In genomic region chr20:2840967-2841531, GRCh38 we compare ENCODE assay signal across 9 cellular contexts. TPM values are rescaled to one million over a fixed set of nuclear protein-coding genes. Genes with fewer than 3 reads are reported as not detected.
A peak's percentile ranks its signal among the peaks of the same experiment; 100 is the strongest.
DNase-seq lines count a peak whose midpoint lies in the region; ATAC-seq, FAIRE-seq and TF ChIP-seq lines count a peak whose summit lies in the region.
"Had no signal": no experiment of that assay in that cellular context is flagged by ENCODE, and none has a peak within 500 bp of the region (broad histone marks: within the 10 kb centered on the region; RNA-seq: fewer than 3 reads in every experiment).

No MANE protein-coding gene starts in this region.

- peaks cover 2% of the 10 kb centered on the region for H3K9me1 ChIP-seq in keratinocyte (ENCODE audit: control insufficient read depth, extremely low read depth, insufficient read depth, low read length)

- H3K27me3 ChIP-seq in Caco-2 (replicated peaks; ENCODE audit: control insufficient read depth, insufficient read depth, low read length) (no peaks in the 10 kb centered on the region), SU-DHL-6 (ENCODE audit: low read length) (no peaks in the 10 kb centered on the region), keratinocyte (ENCODE audit: control insufficient read depth, extremely low read depth, insufficient read depth, low read length) (no peaks in the 10 kb centered on the region), spleen (replicated peaks in 1 of 7) (no peaks in the 10 kb centered on the region)

- peaks cover 3% of the 10 kb centered on the region; the same call in 1 of the 2 replicates for H3K36me3 ChIP-seq in Caco-2 (ENCODE audit: control insufficient read depth, insufficient read depth, low read length)
- H3K36me3 ChIP-seq in SU-DHL-6 (ENCODE audit: low read length), result no peaks in the 10 kb centered on the region
- H3K36me3 ChIP-seq in keratinocyte (ENCODE audit: control insufficient read depth in 2 of 2, extremely low read depth in 1 of 2, insufficient read depth in 2 of 2, low read length in 2 of 2), result no peaks in the 10 kb centered on the region
- peaks cover 0 to 36% (median 3%) of the 10 kb centered on the region in 6 donors for H3K36me3 ChIP-seq in spleen

- intact Hi-C loops in Caco-2 (cut with micrococcal nuclease; ENCODE audit: unreplicated experiment), result loop anchor here (1.0 kb wide), 1 partner anchor 32 kb away; the partner anchor contains the start of gene PTPRA
- intact Hi-C loops in spleen (cut with DNase I; ENCODE audit: low total_unique reads), result no loop called here

- H3K4me2 ChIP-seq in SU-DHL-6 (ENCODE audit: low read depth, low read length, poor library complexity, severe bottlenecking), result peak overlapping the region; percentile 72
- peak overlapping the region; percentile 87 for H3K4me2 ChIP-seq in keratinocyte (ENCODE audit: control insufficient read depth, extremely low read depth, insufficient read depth, low read depth, low read length)

- H3K9me3 Mint-ChIP-seq in Caco-2 (ENCODE audit: unreplicated experiment), result no peaks in the 10 kb centered on the region
- no peaks in the 10 kb centered on the region for H3K9me3 Mint-ChIP-seq in central memory CD8-positive, alpha-beta T cell

- H3K4me1 ChIP-seq in Caco-2 (peaks cover 8% of the 10 kb centered on the region; the same call in 1 of the 2 replicates), keratinocyte (ENCODE audit: control insufficient read depth, extremely low read depth, insufficient read depth, low read length) (peaks cover 6% of the 10 kb centered on the region), spleen (peaks cover 8 to 45% (median 32%) of the 10 kb centered on the region in 6 donors)

- H3F3A ChIP-seq in SU-DHL-6 (ENCODE audit: insufficient read depth), result no peaks in the 10 kb centered on the region

- DNase-seq in Caco-2, result peak; percentile 75 to 77
- DNase-seq in central memory CD8-positive, alpha-beta T cell (ENCODE audit: low spot score in 2 of 2), result no peak
- no peak for DNase-seq in keratinocyte (ENCODE audit: low read depth, low spot score)
- peak; percentile 90 for DNase-seq in spleen

- peak overlapping the region; percentile 56 for H3K27ac Mint-ChIP-seq in Caco-2 (ENCODE audit: unreplicated experiment)
- no peak overlapping the region for H3K27ac Mint-ChIP-seq in central memory CD8-positive, alpha-beta T cell (ENCODE audit: low read depth)

- POLR2A ChIA-PET in Caco-2 (lab: Charles Lee), result interaction anchor here (0.6 kb wide), 2 partner anchors 19 to 315 kb away, joined by 3 to 4 read pairs; no protein-coding TSS in a partner anchor

- no peak for TF ChIP-seq CTCF in Caco-2 (IDR thresholded peaks at IDR 0.05; ENCODE audit: insufficient read depth in 1 of 2, low read depth in 1 of 2, low read length in 1 of 2, severe bottlenecking in 1 of 2, unreplicated experiment in 1 of 2)
- no peak for TF ChIP-seq CTCF in SU-DHL-6 (IDR thresholded peaks at IDR 0.05; ENCODE audit: insufficient read depth, low read length, poor library complexity, severe bottlenecking)
- TF ChIP-seq CTCF in keratinocyte (optimal IDR thresholded peaks at IDR 0.05 in 1 of 3, IDR thresholded peaks at IDR 0.05 in 1 of 3, conservative IDR thresholded peaks at IDR 0.05 in 1 of 3; ENCODE audit: extremely low read depth in 1 of 3, insufficient read depth in 2 of 3, low read length in 3 of 3), result no peak
- TF ChIP-seq CTCF in spleen (IDR thresholded peaks at IDR 0.05 in 8 of 11, conservative IDR thresholded peaks at IDR 0.05 in 3 of 11), result no peak

- H3K79me2 ChIP-seq in SU-DHL-6 (ENCODE audit: insufficient read depth, low read length) (peaks cover 4% of the 10 kb centered on the region; the same call in 1 of the 2 replicates), keratinocyte (ENCODE audit: control insufficient read depth, insufficient read depth, low read length) (no peaks in the 10 kb centered on the region)

- BruUV-seq in Caco-2 (replicated peaks; lab: Mats Ljungman, UMichigan), result TSS peak; percentile 81

- H4K20me1 ChIP-seq in SU-DHL-6 (ENCODE audit: low read depth, low read length) (no peaks in the 10 kb centered on the region), keratinocyte (ENCODE audit: control insufficient read depth, extremely low read depth, insufficient read depth, low read length) (no peaks in the 10 kb centered on the region)

- H2AFZ ChIP-seq in SU-DHL-6 (ENCODE audit: low read depth, low read length, severe bottlenecking) (peak overlapping the region; percentile 65), keratinocyte (ENCODE audit: control insufficient read depth, low read length) (peak overlapping the region; percentile 97)

- H3K9me2 ChIP-seq in SU-DHL-6 (replicated peaks; ENCODE audit: insufficient read depth, low read length), result no peaks in the 10 kb centered on the region

- no peaks in the 10 kb centered on the region for H3K9me3 ChIP-seq in Caco-2
- no peaks in the 10 kb centered on the region for H3K9me3 ChIP-seq in SU-DHL-6 (ENCODE audit: insufficient read depth, low read length)
- no peaks in the 10 kb centered on the region for H3K9me3 ChIP-seq in keratinocyte (ENCODE audit: control insufficient read depth, low read depth, low read length)
- H3K9me3 ChIP-seq in spleen, result no peaks in the 10 kb centered on the region

- dilution Hi-C loops in keratinocyte (cut with MboI; ENCODE audit: extremely low pct_ligation_motif_present, low sequenced_read_pairs), result no loop called here

- H3K9ac ChIP-seq in SU-DHL-6 (ENCODE audit: low read length) (peak overlapping the region; percentile 64), keratinocyte (ENCODE audit: control insufficient read depth, extremely low read depth, insufficient read depth, low read length) (peak overlapping the region; percentile 81)

- no peak for TF ChIP-seq POLR2A in spleen (IDR thresholded peaks at IDR 0.05)

- 8 to 12% (median 9%) methylated on average over 22 to 33 of the region's 33 CpGs for WGBS in spleen, 5 donors

- peaks cover 24% of the 10 kb centered on the region for H3K36me3 Mint-ChIP-seq in Caco-2 (ENCODE audit: insufficient read depth, unreplicated experiment)
- H3K36me3 Mint-ChIP-seq in central memory CD8-positive, alpha-beta T cell (ENCODE audit: insufficient read depth), result peaks cover 13% of the 10 kb centered on the region

- peaks cover 7% of the 10 kb centered on the region for H3K4me1 Mint-ChIP-seq in Caco-2 (ENCODE audit: low read depth, unreplicated experiment)
- H3K4me1 Mint-ChIP-seq in central memory CD8-positive, alpha-beta T cell, result peaks cover 29% of the 10 kb centered on the region

- peak overlapping the region; percentile 89 for H3K4me3 Mint-ChIP-seq in Caco-2 (ENCODE audit: unreplicated experiment)
- peak overlapping the region; percentile 83 for H3K4me3 Mint-ChIP-seq in central memory CD8-positive, alpha-beta T cell

- ATAC-seq in GM19351 (IDR thresholded peaks at IDR 0.05; ENCODE audit: unreplicated experiment) (peak; percentile 27), HG03378 (IDR thresholded peaks at IDR 0.05; ENCODE audit: unreplicated experiment) (peak; percentile 28), GM21367 (IDR thresholded peaks at IDR 0.05; ENCODE audit: unreplicated experiment) (no peak)
- peak; percentile 31 for ATAC-seq in central memory CD8-positive, alpha-beta T cell (replicated peaks; ENCODE audit: extremely low read depth, poor library complexity, severe bottlenecking)

- H3K27me3 Mint-ChIP-seq in Caco-2 (ENCODE audit: insufficient read depth, unreplicated experiment), result no peaks in the 10 kb centered on the region
- H3K27me3 Mint-ChIP-seq in central memory CD8-positive, alpha-beta T cell, result no peaks in the 10 kb centered on the region

- no peak for FAIRE-seq in keratinocyte (lab: Jason Lieb, UNC)

- H3K4me3 ChIP-seq in Caco-2 (ENCODE audit: low read depth, low read length) (peak overlapping the region; percentile 91), SU-DHL-6 (ENCODE audit: insufficient read depth, low read length, poor library complexity, severe bottlenecking) (peak overlapping the region; percentile 74), keratinocyte (ENCODE audit: control insufficient read depth in 2 of 3, extremely low read depth in 1 of 3, insufficient read depth in 2 of 3, low read depth in 1 of 3, low read length in 3 of 3) (peak overlapping the region; percentile 74 to 85 (median 75)), spleen (peak overlapping the region; percentile 73 to 98 (median 96))

- H3K27ac ChIP-seq in SU-DHL-6 (ENCODE audit: low read depth, low read length) (no peak overlapping the region), keratinocyte (ENCODE audit: control insufficient read depth, insufficient read depth, low read length) (peak overlapping the region; percentile 17), spleen (peak overlapping the region; percentile 89 to 97 (median 96))

- CTCF ChIA-PET in Caco-2 (lab: Charles Lee), result interaction anchor here (1.2 kb wide), 1 partner anchor 11 kb away, joined by 3 read pairs; no protein-coding TSS in a partner anchor

RNA-seq across cellular contexts. Expression of gene VPS16, which starts 0.5 kb away (rescaled TPM):
- total RNA-seq in Caco-2 (2022), result 41.3 and 46.6 TPM in 2 replicates
- polyA plus RNA-seq in keratinocyte, result 22.7 to 28.7 TPM (median 25.2 TPM) in 3 replicates
- 10.4 TPM for polyA plus RNA-seq in keratinocyte (2011; ENCODE audit: low read depth)
- 14.5 and 16.8 TPM in 2 replicates for polyA plus RNA-seq in keratinocyte (2011; cell fraction: cytosol; rRNA removed)
- 69.6 and 76.6 TPM in 2 replicates for polyA plus RNA-seq in keratinocyte (2011; cell fraction: nucleus; rRNA removed)
- 21.5 and 24.3 TPM in 2 replicates for polyA plus RNA-seq in keratinocyte (2012; ENCODE audit: low replicate concordance)
- 30.2 to 36.5 TPM (median 34.4 TPM) in 3 replicates for polyA minus RNA-seq in keratinocyte
- 29.0 TPM for polyA minus RNA-seq in keratinocyte (2011; cell fraction: cytosol; rRNA and poly(A)+ RNA removed)
- polyA minus RNA-seq in keratinocyte (2011; cell fraction: nucleus; rRNA and poly(A)+ RNA removed), result 18.7 and 20.7 TPM in 2 replicates
- 10 to 100 TPM; 32.0 to 51.3 (median 41.4) TPM for total RNA-seq in spleen
- 100 to 1,000 TPM in 1 of 3 donors, 10 to 100 TPM in 2; 44.5 to 104 (median 66.4) TPM for polyA plus RNA-seq in spleen

RNA-seq across cellular contexts. Expression of gene PCED1A, which starts 0.6 kb away (rescaled TPM):
- 43.9 and 44.7 TPM in 2 replicates for total RNA-seq in Caco-2 (2022)
- 4.7 to 9.9 TPM (median 5.6 TPM) in 3 replicates for polyA plus RNA-seq in keratinocyte
- 4.5 TPM for polyA plus RNA-seq in keratinocyte (2011; ENCODE audit: low read depth)
- 1.8 and 3.5 TPM in 2 replicates for polyA plus RNA-seq in keratinocyte (2011; cell fraction: cytosol; rRNA removed)
- 27.9 and 29.9 TPM in 2 replicates for polyA plus RNA-seq in keratinocyte (2011; cell fraction: nucleus; rRNA removed)
- 5.7 and 8.8 TPM in 2 replicates for polyA plus RNA-seq in keratinocyte (2012; ENCODE audit: low replicate concordance)
- polyA minus RNA-seq in keratinocyte, result 1.6 to 4.3 TPM (median 3.1 TPM) in 3 replicates
- 6.1 TPM for polyA minus RNA-seq in keratinocyte (2011; cell fraction: cytosol; rRNA and poly(A)+ RNA removed)
- polyA minus RNA-seq in keratinocyte (2011; cell fraction: nucleus; rRNA and poly(A)+ RNA removed), result 5.9 and 6.2 TPM in 2 replicates
- total RNA-seq in spleen, result 10 to 100 TPM; 38.2 to 57.5 (median 51.7) TPM
- polyA plus RNA-seq in spleen, result 100 to 1,000 TPM in 2 of 3 donors, 10 to 100 TPM in 1; 66.7 to 165 (median 137) TPM

RNA-seq across cellular contexts. Expression of gene TMEM239, which starts 24.9 kb away (rescaled TPM):
- not detected in 2 replicates for total RNA-seq in Caco-2 (2022)
- polyA plus RNA-seq in keratinocyte, result not detected in 3 replicates
- not detected for polyA plus RNA-seq in keratinocyte (2011; ENCODE audit: low read depth)
- polyA plus RNA-seq in keratinocyte (2011; cell fraction: cytosol; rRNA removed), result not detected in 2 replicates
- not detected in 2 replicates for polyA plus RNA-seq in keratinocyte (2011; cell fraction: nucleus; rRNA removed)
- polyA plus RNA-seq in keratinocyte (2012; ENCODE audit: low replicate concordance), result not detected in 2 replicates
- not detected in 3 replicates for polyA minus RNA-seq in keratinocyte
- polyA minus RNA-seq in keratinocyte (2011; cell fraction: cytosol; rRNA and poly(A)+ RNA removed), result not detected
- not detected in 2 replicates for polyA minus RNA-seq in keratinocyte (2011; cell fraction: nucleus; rRNA and poly(A)+ RNA removed)
- not detected for total RNA-seq in spleen
- not detected for polyA plus RNA-seq in spleen
- polyA plus RNA-seq: adipose tissue had no signal

RNA-seq across cellular contexts. Expression of gene C20orf141, which starts 26.3 kb away (rescaled TPM):
- not detected in 2 replicates for total RNA-seq in Caco-2 (2022)
- polyA plus RNA-seq in keratinocyte, result not detected in 3 replicates
- polyA plus RNA-seq in keratinocyte (2011; ENCODE audit: low read depth), result not detected
- polyA plus RNA-seq in keratinocyte (2011; cell fraction: cytosol; rRNA removed), result not detected in 2 replicates
- polyA plus RNA-seq in keratinocyte (2011; cell fraction: nucleus; rRNA removed), result not detected in 2 replicates
- polyA plus RNA-seq in keratinocyte (2012; ENCODE audit: low replicate concordance), result not detected in 2 replicates
- not detected in 3 replicates for polyA minus RNA-seq in keratinocyte
- not detected for polyA minus RNA-seq in keratinocyte (2011; cell fraction: cytosol; rRNA and poly(A)+ RNA removed)
- not detected in 2 replicates for polyA minus RNA-seq in keratinocyte (2011; cell fraction: nucleus; rRNA and poly(A)+ RNA removed)
- not detected for total RNA-seq in spleen
- not detected for polyA plus RNA-seq in spleen

RNA-seq across cellular contexts. Expression of gene PTPRA, which starts 32.2 kb away (rescaled TPM):
- 51.4 and 57.0 TPM in 2 replicates for total RNA-seq in Caco-2 (2022)
- polyA plus RNA-seq in keratinocyte, result 39.9 to 61.2 TPM (median 53.3 TPM) in 3 replicates
- 55.4 TPM for polyA plus RNA-seq in keratinocyte (2011; ENCODE audit: low read depth)
- 40.4 and 74.0 TPM in 2 replicates for polyA plus RNA-seq in keratinocyte (2011; cell fraction: cytosol; rRNA removed)
- polyA plus RNA-seq in keratinocyte (2011; cell fraction: nucleus; rRNA removed), result 52.7 and 65.3 TPM in 2 replicates
- polyA plus RNA-seq in keratinocyte (2012; ENCODE audit: low replicate concordance), result 28.9 and 29.2 TPM in 2 replicates
- 22.4 to 55.7 TPM (median 43.9 TPM) in 3 replicates for polyA minus RNA-seq in keratinocyte
- 25.5 TPM for polyA minus RNA-seq in keratinocyte (2011; cell fraction: cytosol; rRNA and poly(A)+ RNA removed)
- polyA minus RNA-seq in keratinocyte (2011; cell fraction: nucleus; rRNA and poly(A)+ RNA removed), result 19.1 and 40.7 TPM in 2 replicates
- total RNA-seq in spleen, result 10 to 100 TPM; 47.6 to 65.5 (median 57.0) TPM
- 10 to 100 TPM; 15.3 to 17.3 (median 15.7) TPM for polyA plus RNA-seq in spleen

Comparison
In these comparisons a context has a peak if more than half of its experiments do, and no peak if none do; other contexts are left out.
1. DNase-seq: peak in Caco-2 (2 of 2) and spleen (single experiment); none in central memory CD8-positive, alpha-beta T cell (0 of 2) and keratinocyte (single experiment).
2. Peak in every context shown above with its lines, with median percentiles within 50 percentile points of each other: H3K4me3 ChIP-seq.